Comparison of ENCODE assay signal across 20 cellular contexts in genomic region chr15:53454843-53455721, GRCh38.
A peak's percentile ranks its signal among the peaks of the same experiment; 100 is the strongest.
DNase-seq lines count a peak whose midpoint lies in the region; TF ChIP-seq lines count a peak whose summit lies in the region.
"Had no signal": no experiment of that assay in that cellular context is flagged by ENCODE, and none has a peak within 500 bp of the region (broad histone marks: within the 10 kb centered on the region; RNA-seq: fewer than 3 reads in every experiment).

No MANE protein-coding gene starts in this region.

- H3K18ac ChIP-seq in mesenchymal stem cell (ENCODE audit: low read depth in 1 of 2, low read length in 2 of 2), result no peak overlapping the region

- no peaks in the 10 kb centered on the region for H3K27me3 ChIP-seq in hepatocyte
- H3K27me3 ChIP-seq in mesenchymal stem cell (ENCODE audit: control insufficient read depth in 1 of 2, insufficient read depth in 1 of 2, low read length in 2 of 2), result no peaks in the 10 kb centered on the region

- H3K79me2 ChIP-seq in hepatocyte, result no peaks in the 10 kb centered on the region

- no peak overlapping the region for H4K91ac ChIP-seq in mesenchymal stem cell (ENCODE audit: low read length)

- DNase-seq in SIG-M5 treated with dmso at 0.1 percent for 504 hours (lab: John Stamatoyannopoulos, UW; ENCODE audit: unreplicated experiment) (peak; percentile 18), SIG-M5 (lab: John Stamatoyannopoulos, UW) (no peak), hepatocyte (ENCODE audit: low spot score) (peak; percentile 15), mucosa of gallbladder (ENCODE audit: low spot score) (peak; percentile 41), mesenchymal stem cell (no peak), NCI-H526 (lab: John Stamatoyannopoulos, UW) (no peak), NCI-H1048 (lab: John Stamatoyannopoulos, UW) (no peak)
- DNase-seq: DND-41, H7, KG1, NCI-H1092 treated with DMSO at 0.1 percent for 48 hours, NCI-H1436 treated with DMSO at 0.1 percent for 48 hours, NCI-H1930, NCI-H446, NCI-H526 treated with DMSO at 0.1 percent for 48 hours, PC-9, RPMI8226, SHP77, SK-N-SH had no signal

- no peak overlapping the region for H2BK120ac ChIP-seq in mesenchymal stem cell (ENCODE audit: low read depth, low read length)

- H3K4me1 ChIP-seq in hepatocyte (ENCODE audit: insufficient read depth) (peaks cover 15% of the 10 kb centered on the region), mesenchymal stem cell (ENCODE audit: control insufficient read depth, insufficient read depth, low read depth, low read length) (no peaks in the 10 kb centered on the region)

- TF ChIP-seq CTCF in hepatocyte (IDR thresholded peaks at IDR 0.05; ENCODE audit: poor library complexity), result no peak

- no peaks in the 10 kb centered on the region for H4K20me1 ChIP-seq in hepatocyte (ENCODE audit: insufficient read depth, poor library complexity, severe bottlenecking)

- WGBS in hepatocyte (ENCODE audit: low lambda C conversion rate, missing lambda C conversion rate), result 49% methylated on average over 8 of the region's 8 CpGs
- 80% methylated on average over 5 of the region's 8 CpGs for WGBS in mesenchymal stem cell

- no peak overlapping the region for H2BK5ac ChIP-seq in mesenchymal stem cell (ENCODE audit: low read depth, low read length, poor library complexity, severe bottlenecking)

- H3K36me3 ChIP-seq in hepatocyte (replicated peaks; ENCODE audit: insufficient read depth, low read depth), result no peaks in the 10 kb centered on the region
- no peaks in the 10 kb centered on the region for H3K36me3 ChIP-seq in mesenchymal stem cell (ENCODE audit: control insufficient read depth in 1 of 2, insufficient read depth in 2 of 2, low read depth in 1 of 2, low read length in 2 of 2)

- no peaks in the 10 kb centered on the region for H3K79me1 ChIP-seq in mesenchymal stem cell (replicated peaks; ENCODE audit: low read length, poor library complexity, severe bottlenecking)

- no peak overlapping the region for H2BK15ac ChIP-seq in mesenchymal stem cell (ENCODE audit: low read depth, poor library complexity, severe bottlenecking)

- H3K9me3 ChIP-seq in hepatocyte (ENCODE audit: low read depth) (no peaks in the 10 kb centered on the region), mesenchymal stem cell (ENCODE audit: control insufficient read depth, low read length) (no peaks in the 10 kb centered on the region)
- H3K9me3 ChIP-seq: SK-N-SH had no signal

- H3K27ac ChIP-seq in hepatocyte, result peak overlapping the region; percentile 40
- no peak overlapping the region for H3K27ac ChIP-seq in mesenchymal stem cell (ENCODE audit: low read length, poor library complexity, severe bottlenecking)
- H3K27ac ChIP-seq: PC-9 had no signal

- H2BK12ac ChIP-seq in mesenchymal stem cell (ENCODE audit: low read length in 2 of 2), result no peak overlapping the region

- H3K9ac ChIP-seq in mesenchymal stem cell (ENCODE audit: low read length), result no peak overlapping the region
- H3K9ac ChIP-seq: SK-N-SH had no signal

- H3K4me2 ChIP-seq in hepatocyte (peak overlapping the region; percentile 21), mesenchymal stem cell (ENCODE audit: low read length, poor library complexity, severe bottlenecking) (no peak overlapping the region)
- H3K4me2 ChIP-seq: PC-9, SK-N-SH had no signal

- no peak overlapping the region for H3K23ac ChIP-seq in mesenchymal stem cell (ENCODE audit: low read length in 2 of 2)

- no peaks in the 10 kb centered on the region for H3K9me2 ChIP-seq in hepatocyte (replicated peaks; ENCODE audit: insufficient read depth)
- H3K9me2 ChIP-seq: SK-N-SH had no signal

- H2AK5ac ChIP-seq in mesenchymal stem cell (ENCODE audit: low read length, severe bottlenecking), result no peak overlapping the region

- H3K4me3 ChIP-seq in hepatocyte, result no peak overlapping the region
- no peak overlapping the region for H3K4me3 ChIP-seq in mesenchymal stem cell (ENCODE audit: insufficient read depth in 1 of 2, low read depth in 1 of 2, low read length in 2 of 2)
- H3K4me3 ChIP-seq: GM12878, PC-9 had no signal

- H4K8ac ChIP-seq in mesenchymal stem cell (ENCODE audit: low read length), result no peak overlapping the region

- no peak overlapping the region for H3K14ac ChIP-seq in mesenchymal stem cell (ENCODE audit: low read length in 2 of 2)

- H2AFZ ChIP-seq in hepatocyte, result no peak overlapping the region
- H2AFZ ChIP-seq in mesenchymal stem cell (ENCODE audit: low read depth, low read length), result no peak overlapping the region
- H2AFZ ChIP-seq: PC-9 had no signal

- no peak overlapping the region for H3K4ac ChIP-seq in mesenchymal stem cell (ENCODE audit: low read depth in 1 of 2, low read length in 2 of 2)

Comparison
In these comparisons a context has a peak if more than half of its experiments do, and no peak if none do; other contexts are left out.
1. DNase-seq: peak in SIG-M5 treated with dmso at 0.1 percent for 504 hours (single experiment), hepatocyte (single experiment) and mucosa of gallbladder (single experiment); none in SIG-M5 (single experiment), mesenchymal stem cell (single experiment), NCI-H526 (0 of 2) and NCI-H1048 (single experiment).